ENCODE assay signal across 8 cellular contexts in genomic region chr3:30347679-30348216, GRCh38.
DNase-seq lines count a peak whose midpoint lies in the region; ATAC-seq and TF ChIP-seq lines count a peak whose summit lies in the region.

No MANE protein-coding gene starts in this region.

- no peaks in the 10 kb centered on the region for H3K9me3 ChIP-seq in effector memory CD4-positive, alpha-beta T cell (ENCODE audit: control insufficient read depth, low read length)

- peaks cover 19% of the 10 kb centered on the region for H3K4me1 ChIP-seq in effector memory CD4-positive, alpha-beta T cell (ENCODE audit: control insufficient read depth, insufficient read depth, low read length, poor library complexity, severe bottlenecking)

- peaks cover 85% of the 10 kb centered on the region for H3K4me1 Mint-ChIP-seq in activated T-helper 1 cell treated with anti-CD3 and anti-CD28 coated beads, Interleukin-12 subunit alpha, Interleukin-12 subunit beta, Interleukin-2, Interleukin-4 antibody, amounts not matched to agents 30 ng/mL and 10 ng/mL and 1 ng/mL, durations not matched to agents 14 hours and 24 hours and 36 hours (ENCODE audit: low read depth)
- H3K4me1 Mint-ChIP-seq in natural killer cell (peaks cover 23 to 25% of the 10 kb centered on the region in 2 donors), immature natural killer cell (peaks cover 19 to 22% of the 10 kb centered on the region in 2 donors)

- peak overlapping the region; percentile 56 for H3K4me3 Mint-ChIP-seq in activated T-helper 1 cell treated with anti-CD3 and anti-CD28 coated beads, Interleukin-12 subunit alpha, Interleukin-12 subunit beta, Interleukin-2, Interleukin-4 antibody, amounts not matched to agents 30 ng/mL and 10 ng/mL and 1 ng/mL, durations not matched to agents 14 hours and 24 hours and 36 hours
- H3K4me3 Mint-ChIP-seq in natural killer cell, result no peak overlapping the region
- no peak overlapping the region for H3K4me3 Mint-ChIP-seq in immature natural killer cell

- TF ChIP-seq POLR2A in erythroblast (IDR thresholded peaks at IDR 0.05; ENCODE audit: low read length), result no peak

- H3K4me3 ChIP-seq in effector memory CD4-positive, alpha-beta T cell (ENCODE audit: insufficient read depth, low read depth, low read length, poor library complexity, severe bottlenecking), result no peak overlapping the region

- intact Hi-C loops in activated T-helper 1 cell treated with anti-CD3 and anti-CD28 coated beads, Interleukin-12 subunit alpha, Interleukin-12 subunit beta, Interleukin-2, Interleukin-4 antibody, amounts not matched to agents 30 ng/mL and 10 ng/mL and 1 ng/mL, durations not matched to agents 14 hours and 24 hours and 36 hours (cut with micrococcal nuclease), result loop anchor here (1.0 to 10.0 kb wide), 19 partner anchors 8 to 2000 kb away; partner anchors contain the start of genes AZI2, GPD1L, TGFBR2 and ZCWPW2
- intact Hi-C loops in natural killer cell (cut with micrococcal nuclease), result no loop called here

- H3K27ac ChIP-seq in effector memory CD4-positive, alpha-beta T cell (ENCODE audit: insufficient read depth, low read length, poor library complexity, severe bottlenecking), result no peak overlapping the region

- H3K9me3 Mint-ChIP-seq in activated T-helper 1 cell treated with anti-CD3 and anti-CD28 coated beads, Interleukin-12 subunit alpha, Interleukin-12 subunit beta, Interleukin-2, Interleukin-4 antibody, amounts not matched to agents 30 ng/mL and 10 ng/mL and 1 ng/mL, durations not matched to agents 14 hours and 24 hours and 36 hours, result no peaks in the 10 kb centered on the region
- no peaks in the 10 kb centered on the region for H3K9me3 Mint-ChIP-seq in natural killer cell
- H3K9me3 Mint-ChIP-seq in immature natural killer cell, result no peaks in the 10 kb centered on the region

- peaks cover 8% of the 10 kb centered on the region for H3K36me3 Mint-ChIP-seq in activated T-helper 1 cell treated with anti-CD3 and anti-CD28 coated beads, Interleukin-12 subunit alpha, Interleukin-12 subunit beta, Interleukin-2, Interleukin-4 antibody, amounts not matched to agents 30 ng/mL and 10 ng/mL and 1 ng/mL, durations not matched to agents 14 hours and 24 hours and 36 hours (ENCODE audit: low read depth)
- H3K36me3 Mint-ChIP-seq in natural killer cell (no peaks in the 10 kb centered on the region), immature natural killer cell (peaks cover 0 to 8% (median 0%) of the 10 kb centered on the region in 3 donors)

- H3K27ac Mint-ChIP-seq in activated T-helper 1 cell treated with anti-CD3 and anti-CD28 coated beads, Interleukin-12 subunit alpha, Interleukin-12 subunit beta, Interleukin-2, Interleukin-4 antibody, amounts not matched to agents 30 ng/mL and 10 ng/mL and 1 ng/mL, durations not matched to agents 14 hours and 24 hours and 36 hours, result peak overlapping the region; percentile 74
- H3K27ac Mint-ChIP-seq in natural killer cell, result no peak overlapping the region
- H3K27ac Mint-ChIP-seq in immature natural killer cell, result no peak overlapping the region

- H3K27me3 ChIP-seq in effector memory CD4-positive, alpha-beta T cell (replicated peaks; ENCODE audit: control insufficient read depth, insufficient read depth, low read length, poor library complexity, severe bottlenecking), result no peaks in the 10 kb centered on the region

- peaks cover 4% of the 10 kb centered on the region for H3K27me3 Mint-ChIP-seq in activated T-helper 1 cell treated with anti-CD3 and anti-CD28 coated beads, Interleukin-12 subunit alpha, Interleukin-12 subunit beta, Interleukin-2, Interleukin-4 antibody, amounts not matched to agents 30 ng/mL and 10 ng/mL and 1 ng/mL, durations not matched to agents 14 hours and 24 hours and 36 hours (ENCODE audit: insufficient read depth)
- H3K27me3 Mint-ChIP-seq in natural killer cell (ENCODE audit: low read depth in 2 of 2) (peaks cover 9 to 23% of the 10 kb centered on the region in 2 donors), immature natural killer cell (ENCODE audit: low read depth in 3 of 3) (peaks cover 2 to 7% (median 3%) of the 10 kb centered on the region in 3 donors)

- H3K36me3 ChIP-seq in effector memory CD4-positive, alpha-beta T cell (ENCODE audit: control insufficient read depth, insufficient read depth, low read length), result no peaks in the 10 kb centered on the region

- DNase-seq in activated T-cell treated with anti-CD3 and anti-CD28 coated beads for 24 hours (ENCODE audit: low read depth) (peak; percentile 52), natural killer cell (no peak), erythroblast (lab: John Stamatoyannopoulos, UW) (no peak), immature natural killer cell (no peak)
- DNase-seq in activated T-cell treated with anti-CD3 and anti-CD28 coated beads, Interleukin-2, amount 50 U/mL, for 1 hour, result no peak
- DNase-seq in activated T-helper 1 cell treated with anti-CD3 and anti-CD28 coated beads, Interleukin-12 subunit alpha, Interleukin-12 subunit beta, Interleukin-2, Interleukin-4 antibody, amounts not matched to agents 30 ng/mL and 10 ng/mL and 1 ng/mL, durations not matched to agents 14 hours and 24 hours and 36 hours (ENCODE audit: low spot score), result peak; percentile 46
- DNase-seq in effector memory CD4-positive, alpha-beta T cell, result no peak

- ATAC-seq in HG03378 (IDR thresholded peaks at IDR 0.05; ENCODE audit: unreplicated experiment) (peak; percentile 97), natural killer cell (peak in 2 of 3 donors; percentile 24 to 38)

- TF ChIP-seq CTCF in natural killer cell (IDR thresholded peaks at IDR 0.05), result no peak

Comparison
In these comparisons a context has a peak if more than half of its experiments do, and no peak if none do; other contexts are left out.
1. DNase-seq: peak in activated T-cell treated with anti-CD3 and anti-CD28 coated beads for 24 hours (single experiment) and activated T-helper 1 cell treated with anti-CD3 and anti-CD28 coated beads, Interleukin-12 subunit alpha, Interleukin-12 subunit beta, Interleukin-2, Interleukin-4 antibody, amounts not matched to agents 30 ng/mL and 10 ng/mL and 1 ng/mL, durations not matched to agents 14 hours and 24 hours and 36 hours (single experiment); none in activated T-cell treated with anti-CD3 and anti-CD28 coated beads, Interleukin-2, amount 50 U/mL, for 1 hour (single experiment), natural killer cell (single experiment), effector memory CD4-positive, alpha-beta T cell (0 of 3), erythroblast (0 of 2) and immature natural killer cell (0 of 3).